1 cellular context compared by ENCODE assay signal in the genomic region with DNA sequence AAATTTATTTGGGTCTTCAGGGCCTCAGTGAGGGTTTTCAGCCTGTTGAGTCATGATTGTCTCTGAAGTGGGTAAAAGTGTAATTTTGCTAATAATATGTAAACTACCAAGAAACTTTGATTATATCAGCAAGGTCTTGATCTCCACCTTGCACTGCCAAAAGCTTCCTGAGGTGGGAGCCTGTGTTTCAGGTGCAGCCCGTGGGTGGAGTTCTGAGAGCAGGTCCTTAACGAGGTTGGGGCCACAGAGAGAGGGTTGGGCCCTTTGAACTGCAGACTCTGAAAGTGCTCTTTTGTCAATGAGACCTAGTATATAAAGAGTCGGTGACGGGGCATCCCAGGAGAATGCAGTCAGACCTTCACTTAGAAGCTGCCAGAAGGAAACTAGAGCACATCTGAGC.
TF ChIP-seq lines count a peak whose summit lies in the region.

No MANE protein-coding gene starts in this region.

TF ChIP-seq in GM23338, 12 proteins besides CTCF, POLR2A, EP300 and RAD21 (continued from another document):
- TF ChIP-seq REST (IDR thresholded peaks at IDR 0.05; ENCODE audit: unreplicated experiment): no peak
- no peak for TF ChIP-seq ZNF462 (CRISPR knock-in tag; IDR thresholded peaks at IDR 0.05)
